8 cellular contexts compared by ENCODE assay signal in the genomic region with DNA sequence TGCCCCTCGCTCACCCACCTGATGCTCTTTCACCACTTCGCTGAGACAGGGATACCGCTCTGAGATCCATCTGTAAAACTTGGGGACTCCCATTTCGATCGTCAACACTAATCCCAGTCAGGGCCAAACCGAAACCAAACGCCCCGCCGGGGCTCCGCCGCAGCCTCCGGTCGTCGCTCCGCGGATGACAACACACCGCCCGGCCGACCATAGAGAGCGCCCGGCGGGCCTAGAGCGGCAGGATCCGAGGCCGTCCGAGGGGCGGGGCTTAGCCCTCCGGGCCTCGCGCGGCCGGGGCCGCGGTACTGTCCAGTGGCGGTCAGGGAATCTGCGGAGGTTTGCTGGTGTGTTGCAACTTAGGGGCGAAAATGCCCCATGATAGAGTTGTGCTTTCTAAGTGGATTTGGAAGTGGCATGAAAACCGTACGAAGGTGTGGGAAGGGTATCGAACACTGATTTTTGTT. TPM values are rescaled to one million over a fixed set of nuclear protein-coding genes. Genes with fewer than 3 reads are reported as not detected.
A peak's percentile ranks its signal among the peaks of the same experiment; 100 is the strongest.
DNase-seq lines count a peak whose midpoint lies in the region; ATAC-seq, FAIRE-seq and TF ChIP-seq lines count a peak whose summit lies in the region.

A gene with protein sequence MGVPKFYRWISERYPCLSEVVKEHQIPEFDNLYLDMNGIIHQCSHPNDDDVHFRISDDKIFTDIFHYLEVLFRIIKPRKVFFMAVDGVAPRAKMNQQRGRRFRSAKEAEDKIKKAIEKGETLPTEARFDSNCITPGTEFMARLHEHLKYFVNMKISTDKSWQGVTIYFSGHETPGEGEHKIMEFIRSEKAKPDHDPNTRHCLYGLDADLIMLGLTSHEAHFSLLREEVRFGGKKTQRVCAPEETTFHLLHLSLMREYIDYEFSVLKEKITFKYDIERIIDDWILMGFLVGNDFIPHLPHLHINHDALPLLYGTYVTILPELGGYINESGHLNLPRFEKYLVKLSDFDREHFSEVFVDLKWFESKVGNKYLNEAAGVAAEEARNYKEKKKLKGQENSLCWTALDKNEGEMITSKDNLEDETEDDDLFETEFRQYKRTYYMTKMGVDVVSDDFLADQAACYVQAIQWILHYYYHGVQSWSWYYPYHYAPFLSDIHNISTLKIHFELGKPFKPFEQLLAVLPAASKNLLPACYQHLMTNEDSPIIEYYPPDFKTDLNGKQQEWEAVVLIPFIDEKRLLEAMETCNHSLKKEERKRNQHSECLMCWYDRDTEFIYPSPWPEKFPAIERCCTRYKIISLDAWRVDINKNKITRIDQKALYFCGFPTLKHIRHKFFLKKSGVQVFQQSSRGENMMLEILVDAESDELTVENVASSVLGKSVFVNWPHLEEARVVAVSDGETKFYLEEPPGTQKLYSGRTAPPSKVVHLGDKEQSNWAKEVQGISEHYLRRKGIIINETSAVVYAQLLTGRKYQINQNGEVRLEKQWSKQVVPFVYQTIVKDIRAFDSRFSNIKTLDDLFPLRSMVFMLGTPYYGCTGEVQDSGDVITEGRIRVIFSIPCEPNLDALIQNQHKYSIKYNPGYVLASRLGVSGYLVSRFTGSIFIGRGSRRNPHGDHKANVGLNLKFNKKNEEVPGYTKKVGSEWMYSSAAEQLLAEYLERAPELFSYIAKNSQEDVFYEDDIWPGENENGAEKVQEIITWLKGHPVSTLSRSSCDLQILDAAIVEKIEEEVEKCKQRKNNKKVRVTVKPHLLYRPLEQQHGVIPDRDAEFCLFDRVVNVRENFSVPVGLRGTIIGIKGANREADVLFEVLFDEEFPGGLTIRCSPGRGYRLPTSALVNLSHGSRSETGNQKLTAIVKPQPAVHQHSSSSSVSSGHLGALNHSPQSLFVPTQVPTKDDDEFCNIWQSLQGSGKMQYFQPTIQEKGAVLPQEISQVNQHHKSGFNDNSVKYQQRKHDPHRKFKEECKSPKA (N-terminal part only) (minus strand): TSS at position 186 of the 464 bp plus-strand sequence. CDS start 93 bp downstream, at position 93.

- TF ChIP-seq POLR2A in H54 (IDR thresholded peaks at IDR 0.05; ENCODE audit: low read depth, low read length) (peak; percentile 26; the same call in 1 of the 2 replicates), Raji (IDR thresholded peaks at IDR 0.05; ENCODE audit: insufficient read depth, low read depth, low read length) (peak; percentile 64)

- ATAC-seq in natural killer cell, result peak; percentile 94 to 99 (median 96)

- intact Hi-C loops in natural killer cell (cut with micrococcal nuclease), result loop anchor here (1.0 to 5.0 kb wide), 4 partner anchors 131 to 961 kb away; a partner anchor contains a TSS

- peak within 1 kb of the TSS; percentile 99 to 100 for H3K27ac Mint-ChIP-seq in natural killer cell

- TF ChIP-seq CTCF in natural killer cell (IDR thresholded peaks at IDR 0.05), result no peak

- no peaks in the 10 kb centered on the region for H3K27me3 Mint-ChIP-seq in natural killer cell (ENCODE audit: low read depth in 2 of 2)

- DNase-seq in ELF-1 (ENCODE audit: low read depth, low spot score) (peak; percentile 96), H54 (ENCODE audit: insufficient read length, low spot score) (peak; percentile 89), M059J (ENCODE audit: low read depth) (peak; percentile 96), fibroblast of peridontal ligament (ENCODE audit: extremely low read depth) (peak; percentile 91), natural killer cell (peak; percentile 97)
- DNase-seq in activated T-helper 9 cell treated with anti-CD3 and anti-CD28 coated beads, Interleukin-2, amount 50 U/mL, for 16 hours (ENCODE audit: low read depth), result peak; percentile 93
- DNase-seq in stimulated activated naive CD4-positive, alpha-beta T cell (lab: John Stamatoyannopoulos, UW), result peak; percentile 84 to 94 (median 89)

- peaks cover 7% of the 10 kb centered on the region for H3K36me3 Mint-ChIP-seq in natural killer cell

- H3K4me1 Mint-ChIP-seq in natural killer cell, result peaks cover 48 to 49% of the 10 kb centered on the region in 2 donors

- H3K4me3 Mint-ChIP-seq in natural killer cell, result peak within 1 kb of the TSS; percentile 100

- H3K9me3 Mint-ChIP-seq in natural killer cell, result no peaks in the 10 kb centered on the region

- FAIRE-seq in H54 (lab: Jason Lieb, UNC), result peak; percentile 82

RNA-seq across cellular contexts. Expression of the gene that starts here (rescaled TPM):
- total RNA-seq in M059J (2014; rRNA removed; shearing (Covaris generic)), result 19.0 and 28.3 TPM in 2 replicates
- total RNA-seq in natural killer cell, result 100 to 1,000 TPM; 116 to 141 (median 128) TPM

Comparison
In these comparisons a context has a peak if more than half of its experiments do, and no peak if none do; other contexts are left out.
1. Peak in every context shown above with its lines: DNase-seq and ATAC-seq.